In genomic region chr16:23562505-23562904, GRCh38 we compare ENCODE assay signal across 18 cellular contexts. TPM values are rescaled to one million over a fixed set of nuclear protein-coding genes. Genes with fewer than 3 reads are reported as not detected.
DNase-seq lines count a peak whose midpoint lies in the region; ATAC-seq and TF ChIP-seq lines count a peak whose summit lies in the region.
"Had no signal": no experiment of that assay in that cellular context is flagged by ENCODE, and none has a peak within 500 bp of the region (broad histone marks: within the 10 kb centered on the region; RNA-seq: fewer than 3 reads in every experiment).

No MANE protein-coding gene starts in this region.

- ATAC-seq in CD4-positive, alpha-beta T cell (ENCODE audit: poor library complexity) = no peak
- no peak for ATAC-seq in WTC11
- ATAC-seq: HCT116 had no signal

- no peak overlapping the region for H2BK120ac ChIP-seq in trophoblast cell (ENCODE audit: insufficient read depth, low read length, poor library complexity)

- DNase-seq in CD4-positive, alpha-beta T cell = no peak
- DNase-seq in WTC11 (ENCODE audit: low spot score) = no peak
- DNase-seq in trophoblast cell = no peak
- peak; percentile 40 for DNase-seq in spleen
- DNase-seq in NCI-H1092 (lab: John Stamatoyannopoulos, UW) = no peak
- DNase-seq in NCI-H2171 (lab: John Stamatoyannopoulos, UW) = no peak
- no peak for DNase-seq in NCI-H69 (lab: John Stamatoyannopoulos, UW)
- DNase-seq: BE2C; C1 segment of cervical spinal cord; CD4-positive, alpha-beta memory T cell; DMS153; DMS79; GDM1; GOT3; H7; HFFc6 had no signal

- H3K9me3 ChIP-seq in CD4-positive, alpha-beta T cell (ENCODE audit: control insufficient read depth, low read length) = no peaks in the 10 kb centered on the region
- H3K9me3 ChIP-seq in trophoblast cell (ENCODE audit: insufficient read depth, low read depth, low read length) = no peaks in the 10 kb centered on the region
- H3K9me3 ChIP-seq in spleen = no peaks in the 10 kb centered on the region
- H3K9me3 ChIP-seq: BE2C had no signal

- H3K23ac ChIP-seq in trophoblast cell (ENCODE audit: low read length) = no peak overlapping the region

- H2AFZ ChIP-seq in trophoblast cell (ENCODE audit: insufficient read depth, low read length, poor library complexity) = no peak overlapping the region

- H3K79me1 ChIP-seq in trophoblast cell (ENCODE audit: low read length) = peaks cover 3% of the 10 kb centered on the region

- no peak overlapping the region for H3K4me2 ChIP-seq in trophoblast cell (ENCODE audit: low read length)

- POLR2A ChIA-PET in CD4-positive, alpha-beta T cell (lab: Charles Lee) = no interaction called here
- POLR2A ChIA-PET in WTC11 (lab: Charles Lee) = no interaction called here

- H3K4me3 ChIP-seq in trophoblast cell (ENCODE audit: low read depth, low read length) = no peak overlapping the region
- H3K4me3 ChIP-seq in spleen = no peak overlapping the region

- H3K36me3 ChIP-seq in trophoblast cell (ENCODE audit: control insufficient read depth in 1 of 2, insufficient read depth in 2 of 2, low read length in 2 of 2) (peaks cover 46 to 68% of the 10 kb centered on the region in 2 experiments), spleen (peaks cover 0 to 87% (median 79%) of the 10 kb centered on the region in 6 donors)

- no peak overlapping the region for H2BK12ac ChIP-seq in trophoblast cell (ENCODE audit: low read length)

- no peak overlapping the region for H4K91ac ChIP-seq in trophoblast cell (ENCODE audit: low read depth, low read length)

- no peak overlapping the region for H2AK5ac ChIP-seq in trophoblast cell (ENCODE audit: low read length)

- intact Hi-C loops in CD4-positive, alpha-beta T cell (cut with DNase I, micrococcal nuclease) = no loop called here
- intact Hi-C loops in spleen (cut with DNase I; ENCODE audit: low total_unique reads) = no loop called here

- H3K14ac ChIP-seq in trophoblast cell (ENCODE audit: low read length) = no peak overlapping the region

- H4K12ac ChIP-seq in trophoblast cell (ENCODE audit: low read depth, low read length) = no peak overlapping the region

- TF ChIP-seq POLR2A in spleen (IDR thresholded peaks at IDR 0.05) = no peak

- H3K4me1 ChIP-seq in trophoblast cell (ENCODE audit: control insufficient read depth in 1 of 2, insufficient read depth in 2 of 2, low read length in 2 of 2) = no peaks in the 10 kb centered on the region
- peaks cover 13 to 58% (median 33%) of the 10 kb centered on the region in 6 donors for H3K4me1 ChIP-seq in spleen
- H3K4me1 ChIP-seq: BE2C had no signal

- no peaks in the 10 kb centered on the region for H3K27me3 ChIP-seq in CD4-positive, alpha-beta T cell (ENCODE audit: control insufficient read depth, insufficient read depth, low read length)
- H3K27me3 ChIP-seq in trophoblast cell (ENCODE audit: insufficient read depth, low read length) (no peaks in the 10 kb centered on the region), spleen (replicated peaks in 1 of 7) (no peaks in the 10 kb centered on the region)
- H3K27me3 ChIP-seq: BE2C had no signal

- H3K4ac ChIP-seq in trophoblast cell (ENCODE audit: low read depth, low read length) = no peak overlapping the region

- H3K4me3 Mint-ChIP-seq in CD4-positive, alpha-beta T cell = peak overlapping the region; percentile 7
- no peak overlapping the region for H3K4me3 Mint-ChIP-seq in WTC11
- H3K4me3 Mint-ChIP-seq: CD4-positive, alpha-beta memory T cell; HFFc6 had no signal

- peak overlapping the region; percentile 31 for H3K18ac ChIP-seq in trophoblast cell (ENCODE audit: low read length)

- peaks cover 7% of the 10 kb centered on the region for H3K79me2 ChIP-seq in trophoblast cell (ENCODE audit: control insufficient read depth, insufficient read depth, low read length, poor library complexity)

- no peaks in the 10 kb centered on the region for H3K27me3 Mint-ChIP-seq in CD4-positive, alpha-beta T cell
- H3K27me3 Mint-ChIP-seq in WTC11 (ENCODE audit: low read depth) = no peaks in the 10 kb centered on the region
- H3K27me3 Mint-ChIP-seq: CD4-positive, alpha-beta memory T cell; IgD-negative memory B cell had no signal

- no CpG with 5 or more reads among the region's 13 CpGs for WGBS in trophoblast cell (ENCODE audit: extremely low coverage, insufficient coverage, insufficient read length)
- 95 to 98% (median 96%) methylated on average over 13 of the region's 13 CpGs for WGBS in spleen, 5 donors

- no peak for TF ChIP-seq CTCF in CD4-positive, alpha-beta T cell (IDR thresholded peaks at IDR 0.05)
- TF ChIP-seq CTCF in WTC11 (IDR thresholded peaks at IDR 0.05) (no peak), spleen (IDR thresholded peaks at IDR 0.05 in 8 of 11, conservative IDR thresholded peaks at IDR 0.05 in 3 of 11) (no peak)

- H2BK5ac ChIP-seq in trophoblast cell (ENCODE audit: low read depth, low read length, poor library complexity) = no peak overlapping the region

- peaks cover 23% of the 10 kb centered on the region for H3K4me1 Mint-ChIP-seq in CD4-positive, alpha-beta T cell (ENCODE audit: low read depth)
- peaks cover 9% of the 10 kb centered on the region; the same call in 1 of the 2 replicates for H3K4me1 Mint-ChIP-seq in WTC11

- H3K27ac Mint-ChIP-seq in CD4-positive, alpha-beta T cell = no peak overlapping the region
- 0 out of 2 replicates have a peak overlapping the region, but pooled peaks have one; percentile 19 for H3K27ac Mint-ChIP-seq in WTC11
- H3K27ac Mint-ChIP-seq: HFFc6 had no signal

- peaks cover 90% of the 10 kb centered on the region for H3K36me3 Mint-ChIP-seq in CD4-positive, alpha-beta T cell (ENCODE audit: low read depth)
- peaks cover 66% of the 10 kb centered on the region for H3K36me3 Mint-ChIP-seq in WTC11

- no peak overlapping the region for H3K9ac ChIP-seq in trophoblast cell (ENCODE audit: low read length)

- H3K27ac ChIP-seq in CD4-positive, alpha-beta T cell (ENCODE audit: low read depth, low read length) = no peak overlapping the region
- H3K27ac ChIP-seq in trophoblast cell (ENCODE audit: low read depth, low read length) (no peak overlapping the region), spleen (no peak overlapping the region)

- CTCF ChIA-PET in CD4-positive, alpha-beta T cell (lab: Charles Lee) = no interaction called here
- CTCF ChIA-PET in WTC11 (lab: Charles Lee) = no interaction called here

- H3K9me3 Mint-ChIP-seq in CD4-positive, alpha-beta T cell = no peaks in the 10 kb centered on the region
- no peaks in the 10 kb centered on the region for H3K9me3 Mint-ChIP-seq in WTC11
- H3K9me3 Mint-ChIP-seq: CD4-positive, alpha-beta memory T cell; HFFc6; IgD-negative memory B cell had no signal

- H4K8ac ChIP-seq in trophoblast cell (ENCODE audit: low read depth, low read length) = no peak overlapping the region

TF ChIP-seq in WTC11, 78 proteins besides CTCF, POLR2A, EP300 and RAD21 (continues in another document):
- TF ChIP-seq ZNF263 (CRISPR knock-in tag; IDR thresholded peaks at IDR 0.05; ENCODE audit: low read depth) (no peak), STAT6 (CRISPR knock-in tag; conservative IDR thresholded peaks at IDR 0.05; ENCODE audit: low read depth) (no peak), ZBTB21 (CRISPR knock-in tag; IDR thresholded peaks at IDR 0.05; ENCODE audit: borderline replicate concordance) (no peak), HMGXB4 (CRISPR knock-in tag; IDR thresholded peaks at IDR 0.05) (no peak)

RNA-seq across cellular contexts. Expression of gene UBFD1, which starts 5.0 kb away (rescaled TPM):
- 10 to 100 TPM; 53.7 to 59.5 TPM for total RNA-seq in CD4-positive, alpha-beta T cell
- total RNA-seq in WTC11 (2021) = 109 to 128 TPM (median 115 TPM) in 3 replicates
- polyA plus RNA-seq in trophoblast cell (2013) = 42.7 and 45.0 TPM in 2 replicates
- total RNA-seq in spleen = 10 to 100 TPM; 39.0 to 63.7 (median 43.4) TPM
- 1 to 10 TPM; 4.2 to 9.1 (median 6.5) TPM for polyA plus RNA-seq in spleen

RNA-seq across cellular contexts. Expression of gene EARS2, which starts 5.4 kb away (rescaled TPM):
- 1 to 10 TPM; 7.9 to 8.0 TPM for total RNA-seq in CD4-positive, alpha-beta T cell
- total RNA-seq in WTC11 (2021) (47.9 to 55.9 TPM (median 53.5 TPM) in 3 replicates), spleen (10 to 100 TPM; 10.7 to 21.8 (median 19.3) TPM)
- polyA plus RNA-seq in trophoblast cell (2013) = 8.0 and 9.3 TPM in 2 replicates
- 10 to 100 TPM in 1 of 3 donors, 1 to 10 TPM in 2; 9.8 to 10.0 (median 9.9) TPM for polyA plus RNA-seq in spleen

RNA-seq across cellular contexts. Expression of gene NDUFAB1, which starts 33.6 kb away (rescaled TPM):
- total RNA-seq in CD4-positive, alpha-beta T cell = 10 to 100 TPM; 23.0 to 28.3 TPM
- total RNA-seq in WTC11 (2021) (146 to 189 TPM (median 156 TPM) in 3 replicates), spleen (10 to 100 TPM; 40.1 to 91.0 (median 49.0) TPM)
- 180 and 185 TPM in 2 replicates for polyA plus RNA-seq in trophoblast cell (2013)
- polyA plus RNA-seq in spleen = 100 to 1,000 TPM in 1 of 3 donors, 10 to 100 TPM in 2; 71.7 to 140 (median 98.1) TPM

RNA-seq across cellular contexts. Expression of gene GGA2, which starts 52.2 kb away (rescaled TPM):
- 10 to 100 TPM; 96.5 to 96.9 TPM for total RNA-seq in CD4-positive, alpha-beta T cell
- total RNA-seq in WTC11 (2021) = 107 to 122 TPM (median 122 TPM) in 3 replicates
- polyA plus RNA-seq in trophoblast cell (2013) = 29.3 and 31.7 TPM in 2 replicates
- 100 to 1,000 TPM; 131 to 179 (median 152) TPM for total RNA-seq in spleen
- polyA plus RNA-seq in spleen = 10 to 100 TPM; 49.4 to 57.2 (median 56.6) TPM
